In the genomic region with DNA sequence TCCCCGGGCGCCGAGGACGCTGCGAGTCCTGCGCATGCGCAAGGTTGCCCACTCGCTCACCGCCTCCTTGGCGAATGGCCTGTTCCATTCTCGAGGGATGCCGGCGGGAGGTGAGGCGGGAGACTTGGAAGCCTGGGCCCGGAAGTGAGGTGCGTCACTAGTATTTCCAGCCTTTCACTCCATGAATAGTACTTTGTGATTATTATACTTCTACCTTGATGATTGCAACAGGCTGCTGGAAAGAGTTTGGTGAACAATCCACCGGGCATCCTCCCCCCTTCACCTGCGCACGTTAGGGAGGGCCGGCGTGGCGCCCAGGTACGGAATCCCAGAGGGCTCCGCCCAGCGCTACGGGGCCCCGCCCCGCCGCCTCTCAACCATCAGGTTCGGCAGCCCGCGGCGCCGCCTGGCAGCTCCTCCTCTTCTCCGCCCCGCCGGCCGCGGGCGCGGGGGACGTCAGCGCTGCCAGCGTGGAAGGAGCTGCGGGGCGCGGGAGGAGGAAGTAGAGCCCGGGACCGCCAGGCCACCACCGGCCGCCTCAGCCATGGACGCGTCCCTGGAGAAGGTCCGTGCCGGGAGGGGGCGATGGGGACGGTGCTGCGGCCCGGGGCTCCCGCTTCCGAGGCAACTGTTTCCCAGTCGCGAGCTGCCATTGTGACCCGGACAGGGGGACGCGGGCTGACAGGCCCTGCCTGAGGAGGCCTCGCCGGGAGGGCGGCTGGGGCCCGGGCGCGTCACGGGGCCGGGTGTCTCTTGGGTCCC, we compare ENCODE assay signal across 8 cellular contexts. TPM values are rescaled to one million over a fixed set of nuclear protein-coding genes. Genes with fewer than 3 reads are reported as not detected.
DNase-seq lines count a peak whose midpoint lies in the region; ATAC-seq, FAIRE-seq and TF ChIP-seq lines count a peak whose summit lies in the region.
"Not testable (repeated sequence)": the region's sequence is repeated elsewhere in the genome, so short reads cannot be mapped to it uniquely, and the experiment has no call there.

A gene with protein sequence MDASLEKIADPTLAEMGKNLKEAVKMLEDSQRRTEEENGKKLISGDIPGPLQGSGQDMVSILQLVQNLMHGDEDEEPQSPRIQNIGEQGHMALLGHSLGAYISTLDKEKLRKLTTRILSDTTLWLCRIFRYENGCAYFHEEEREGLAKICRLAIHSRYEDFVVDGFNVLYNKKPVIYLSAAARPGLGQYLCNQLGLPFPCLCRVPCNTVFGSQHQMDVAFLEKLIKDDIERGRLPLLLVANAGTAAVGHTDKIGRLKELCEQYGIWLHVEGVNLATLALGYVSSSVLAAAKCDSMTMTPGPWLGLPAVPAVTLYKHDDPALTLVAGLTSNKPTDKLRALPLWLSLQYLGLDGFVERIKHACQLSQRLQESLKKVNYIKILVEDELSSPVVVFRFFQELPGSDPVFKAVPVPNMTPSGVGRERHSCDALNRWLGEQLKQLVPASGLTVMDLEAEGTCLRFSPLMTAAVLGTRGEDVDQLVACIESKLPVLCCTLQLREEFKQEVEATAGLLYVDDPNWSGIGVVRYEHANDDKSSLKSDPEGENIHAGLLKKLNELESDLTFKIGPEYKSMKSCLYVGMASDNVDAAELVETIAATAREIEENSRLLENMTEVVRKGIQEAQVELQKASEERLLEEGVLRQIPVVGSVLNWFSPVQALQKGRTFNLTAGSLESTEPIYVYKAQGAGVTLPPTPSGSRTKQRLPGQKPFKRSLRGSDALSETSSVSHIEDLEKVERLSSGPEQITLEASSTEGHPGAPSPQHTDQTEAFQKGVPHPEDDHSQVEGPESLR (plus strand): TSS at position 371 of the 762 bp plus-strand sequence. CDS start 174 bp downstream, at position 545.

- not testable (repeated sequence) for H3K36me3 Mint-ChIP-seq in CD14-positive monocyte

- POLR2A ChIA-PET in HepG2 (lab: Yijun Ruan, JAX): interaction anchor here (0.6 to 1.0 kb wide), 2 partner anchors 18 to 20 kb away, joined by 3 read pairs; no protein-coding TSS in a partner anchor

- H3K79me2 ChIP-seq in HepG2 (ENCODE audit: insufficient read depth, low read length): peaks cover 46% of the 10 kb centered on the region

- ATAC-seq in GM19397 (IDR thresholded peaks at IDR 0.05; ENCODE audit: unreplicated experiment) (peak; percentile 94), HG03565 (IDR thresholded peaks at IDR 0.05; ENCODE audit: unreplicated experiment) (peak; percentile 88), HepG2 (peak; percentile 90)

- peak within 1 kb of the TSS; percentile 90 to 92 for H3K4me3 Mint-ChIP-seq in CD14-positive monocyte

- H3K4me1 ChIP-seq in HepG2 (ENCODE audit: insufficient read depth, low read length): peaks cover 51% of the 10 kb centered on the region

- H3K4me3 ChIP-seq in HepG2 (replicated peaks in 1 of 3; ENCODE audit: insufficient read depth in 1 of 3, low read depth in 2 of 3, low read length in 3 of 3): peak within 1 kb of the TSS; percentile 80 to 99 (median 85)

- peak within 1 kb of the TSS; percentile 92 for H3K9ac ChIP-seq in HepG2 (ENCODE audit: insufficient read depth, low read depth, low read length)

- peak; percentile 79 to 90 for TF ChIP-seq POLR2A in HepG2 (IDR thresholded peaks at IDR 0.05; ENCODE audit: insufficient read depth in 1 of 2, low read depth in 2 of 2, low read length in 2 of 2)

- BruUV-seq in HepG2 (replicated peaks; lab: Mats Ljungman, UMichigan): not testable (repeated sequence)

- not testable (repeated sequence) for H2AFZ ChIP-seq in HepG2 (ENCODE audit: low read length)

- not testable (repeated sequence) for FAIRE-seq in HepG2 (lab: Jason Lieb, UNC)

- in situ Hi-C loops in HepG2 (cut with HindIII; ENCODE audit: extremely low pct_ligation_motif_present, low pct_unique_long_range_greater_than_20kb): not testable (repeated sequence)

- TF ChIP-seq CTCF in CD14-positive monocyte (IDR thresholded peaks at IDR 0.05): not testable (repeated sequence)
- peak; percentile 34; the same call in 1 of the 2 replicates for TF ChIP-seq CTCF in HepG2 (CRISPR knock-in tag; IDR thresholded peaks at IDR 0.05)

- peaks cover 26% of the 10 kb centered on the region for H3K4me1 Mint-ChIP-seq in CD14-positive monocyte

- H3K9me3 Mint-ChIP-seq in CD14-positive monocyte: not testable (repeated sequence)

- H3K4me2 ChIP-seq in HepG2 (ENCODE audit: low read depth, low read length): peak within 1 kb of the TSS; percentile 95

- not testable (repeated sequence) for H3K9me3 ChIP-seq in HepG2 (ENCODE audit: low read length)

- H3K27ac Mint-ChIP-seq in CD14-positive monocyte: peak within 1 kb of the TSS; percentile 45 to 91 (median 79)

- TF ChIP-seq RAD21 in HepG2 (CRISPR knock-in tag; IDR thresholded peaks at IDR 0.05): peak; percentile 63

- 1% methylated on average over 33 of the region's 74 CpGs for WGBS in HepG2 (ENCODE audit: low lambda C conversion rate)

- TF ChIP-seq EP300 in HepG2 (IDR thresholded peaks at IDR 0.05; ENCODE audit: low read depth in 2 of 2, low read length in 2 of 2): not testable (repeated sequence)
- TF ChIP-seq EP300 in HepG2 (CRISPR knock-in tag; IDR thresholded peaks at IDR 0.05; ENCODE audit: borderline replicate concordance): peak; percentile 59

- peak within 1 kb of the TSS; percentile 74 for H3K27ac ChIP-seq in HepG2 (ENCODE audit: extremely low read length, insufficient read depth, low read length)

- not testable (repeated sequence) for H3K27me3 Mint-ChIP-seq in CD14-positive monocyte (ENCODE audit: low read depth in 3 of 3)

- CTCF ChIA-PET in HepG2 (lab: Yijun Ruan, JAX; ENCODE audit: low intra/inter-chr PET ratio, low total read pairs): not testable (repeated sequence)

- DNase-seq in CD14-positive monocyte (ENCODE audit: low spot score) (peak; percentile 89), NCI-H774 (lab: John Stamatoyannopoulos, UW) (peak; percentile 98), dermis blood vessel endothelial cell (peak; percentile 94), HepG2 (ENCODE audit: low spot score) (peak; percentile 90)
- DNase-seq in activated CD4-positive, alpha-beta T cell treated with anti-CD3 and anti-CD28 coated beads, Interleukin-2, amount 50 U/mL, for 4 hours: peak; percentile 99
- peak; percentile 99 for DNase-seq in stimulated activated CD4-positive, alpha-beta T cell treated with anti-CD3 and anti-CD28 coated beads, Interleukin-2, amount 100 ng/mL, for 48 hours

- H3K27me3 ChIP-seq in HepG2 (ENCODE audit: control insufficient read depth in 1 of 2, insufficient read depth in 2 of 2, low read length in 2 of 2): not testable (repeated sequence)

- not testable (repeated sequence) for H3K36me3 ChIP-seq in HepG2 (replicated peaks in 1 of 2; ENCODE audit: control insufficient read depth in 1 of 2, insufficient read depth in 2 of 2, low read length in 2 of 2)

- intact Hi-C loops in CD14-positive monocyte (cut with micrococcal nuclease); HepG2 (cut with micrococcal nuclease; ENCODE audit: unreplicated experiment): not testable (repeated sequence)

- H4K20me1 ChIP-seq in HepG2 (ENCODE audit: insufficient read depth, low read length): peaks cover 22% of the 10 kb centered on the region

TF ChIP-seq in HepG2, 621 proteins besides CTCF, POLR2A, EP300 and RAD21 (continues in another document):
- not testable (repeated sequence) for TF ChIP-seq HNF4G (IDR thresholded peaks at IDR 0.05; ENCODE audit: borderline replicate concordance, low read depth, low read length)
- peak; percentile 58; the same call in 1 of the 2 replicates for TF ChIP-seq HNF4G (CRISPR knock-in tag; IDR thresholded peaks at IDR 0.05; ENCODE audit: borderline replicate concordance, low read depth)
- peak; percentile 98 for TF ChIP-seq KDM5B (CRISPR knock-in tag; IDR thresholded peaks at IDR 0.05; ENCODE audit: borderline replicate concordance)
- TF ChIP-seq ZSCAN21 (CRISPR knock-in tag; IDR thresholded peaks at IDR 0.05; ENCODE audit: borderline replicate concordance): peak; percentile 80; the same call in 1 of the 2 replicates
- TF ChIP-seq, protein P1, sequence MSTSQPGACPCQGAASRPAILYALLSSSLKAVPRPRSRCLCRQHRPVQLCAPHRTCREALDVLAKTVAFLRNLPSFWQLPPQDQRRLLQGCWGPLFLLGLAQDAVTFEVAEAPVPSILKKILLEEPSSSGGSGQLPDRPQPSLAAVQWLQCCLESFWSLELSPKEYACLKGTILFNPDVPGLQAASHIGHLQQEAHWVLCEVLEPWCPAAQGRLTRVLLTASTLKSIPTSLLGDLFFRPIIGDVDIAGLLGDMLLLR (CRISPR knock-in tag; IDR thresholded peaks at IDR 0.05): peak; percentile 96
- 0 out of 2 replicates have a peak, but pooled peaks have one; percentile 80 for TF ChIP-seq ZNF724P (CRISPR knock-in tag; IDR thresholded peaks at IDR 0.05; ENCODE audit: borderline replicate concordance)
- peak; percentile 44; the same call in 1 of the 2 replicates for TF ChIP-seq NR2C2 (CRISPR knock-in tag; IDR thresholded peaks at IDR 0.05; ENCODE audit: borderline replicate concordance)

RNA-seq across cellular contexts. Expression of the gene that starts here (rescaled TPM):
- 10 to 100 TPM; 22.3 to 36.0 TPM for polyA plus RNA-seq in CD14-positive monocyte
- total RNA-seq in dermis blood vessel endothelial cell: 119 and 124 TPM in 2 replicates
- total RNA-seq in HepG2 (2016; rRNA removed; fragmentation: Illumina TruSeq; extraction: Trizol): 169 and 249 TPM in 2 replicates
- total RNA-seq in HepG2 (2016; cell fraction: cytosol; rRNA removed; fragmentation: Illumina TruSeq; extraction: Trizol; ENCODE audit: low read depth): 29.3 and 30.1 TPM in 2 replicates
- 167 and 227 TPM in 2 replicates for total RNA-seq in HepG2 (2016; cell fraction: insoluble cytoplasmic fraction; rRNA removed; fragmentation: Illumina TruSeq; extraction: Trizol)
- 76.3 and 82.8 TPM in 2 replicates for total RNA-seq in HepG2 (2016; cell fraction: membrane; rRNA removed; fragmentation: Illumina TruSeq; extraction: Trizol)
- total RNA-seq in HepG2 (2016; cell fraction: nucleus; rRNA removed; fragmentation: Illumina TruSeq; extraction: Trizol): 116 and 122 TPM in 2 replicates
- 123 and 133 TPM in 2 replicates for polyA plus RNA-seq in HepG2 (2011; rRNA removed)
- polyA plus RNA-seq in HepG2 (2011; cell fraction: cytosol; rRNA removed): 73.0 and 84.6 TPM in 2 replicates
- polyA plus RNA-seq in HepG2 (2011; cell fraction: nucleus; rRNA removed): 157 and 195 TPM in 2 replicates
- polyA plus RNA-seq in HepG2 (2012): 92.3 and 114 TPM in 2 replicates
- polyA plus RNA-seq in HepG2 (2016; cell fraction: cytosol; fragmentation: Illumina TruSeq; extraction: Trizol; ENCODE audit: low read depth): 11.7 and 12.8 TPM in 2 replicates
- polyA plus RNA-seq in HepG2 (2016; cell fraction: insoluble cytoplasmic fraction; fragmentation: Illumina TruSeq; extraction: Trizol; ENCODE audit: low read depth): 160 and 180 TPM in 2 replicates
- 34.7 and 36.5 TPM in 2 replicates for polyA plus RNA-seq in HepG2 (2016; cell fraction: membrane; fragmentation: Illumina TruSeq; extraction: Trizol; ENCODE audit: low read depth)
- 194 and 214 TPM in 2 replicates for polyA plus RNA-seq in HepG2 (2016; cell fraction: nucleus; fragmentation: Illumina TruSeq; extraction: Trizol; ENCODE audit: insufficient read depth, low read depth)
- polyA minus RNA-seq in HepG2 (2011; rRNA and poly(A)+ RNA removed; ENCODE audit: low replicate concordance): 160 and 261 TPM in 2 replicates
- polyA minus RNA-seq in HepG2 (2011; cell fraction: cytosol; rRNA and poly(A)+ RNA removed): 82.4 and 91.4 TPM in 2 replicates
- polyA minus RNA-seq in HepG2 (2011; cell fraction: nucleus; rRNA and poly(A)+ RNA removed): 115 and 127 TPM in 2 replicates

Comparison
In these comparisons a context has a peak if more than half of its experiments do, and no peak if none do; other contexts are left out.
1. Peak in every context shown above with its lines: DNase-seq, ATAC-seq, H3K4me3 ChIP-seq and H3K27ac ChIP-seq.